Comparison of ENCODE assay signal across 1 cellular context in the genomic region with DNA sequence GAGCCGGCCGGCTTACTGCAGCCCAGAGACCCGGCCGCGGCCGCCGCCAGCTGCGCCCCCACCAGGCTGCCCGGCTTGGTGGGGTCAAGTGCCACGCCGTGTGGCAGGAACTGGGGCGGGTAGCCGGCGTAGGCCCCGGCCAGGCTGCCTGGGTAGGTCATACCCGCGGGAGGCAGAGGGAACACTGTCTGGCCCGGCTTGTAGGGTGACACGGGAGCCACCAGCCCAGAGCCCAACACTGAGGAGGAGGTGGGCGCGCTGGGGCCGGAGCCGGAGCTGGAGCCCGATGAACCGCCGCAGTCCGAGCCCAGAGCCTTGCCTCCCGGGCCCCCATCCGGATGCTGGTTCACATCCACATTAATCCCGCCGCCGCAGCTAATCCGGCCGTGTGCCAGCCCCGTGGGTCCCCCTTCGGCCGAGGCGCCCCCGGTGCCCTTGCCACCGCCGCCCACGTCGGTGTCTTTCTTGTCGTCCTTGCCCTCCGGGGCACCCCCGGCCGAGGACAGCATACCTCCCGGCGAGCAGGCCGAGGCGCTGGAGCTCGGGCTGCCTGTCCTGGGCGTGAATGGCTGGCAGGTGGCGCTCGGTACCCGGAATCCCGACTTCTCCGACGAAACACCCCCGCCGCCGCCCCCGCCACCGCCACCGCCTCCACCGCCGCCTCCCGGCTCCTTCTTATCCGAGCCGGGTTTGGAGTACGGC.
TF ChIP-seq lines count a peak whose summit lies in the region.

No MANE protein-coding gene starts in this region.

TF ChIP-seq in K562, 482 proteins besides CTCF, POLR2A, EP300 and RAD21 (continued from another document):
- TF ChIP-seq, protein P1, sequence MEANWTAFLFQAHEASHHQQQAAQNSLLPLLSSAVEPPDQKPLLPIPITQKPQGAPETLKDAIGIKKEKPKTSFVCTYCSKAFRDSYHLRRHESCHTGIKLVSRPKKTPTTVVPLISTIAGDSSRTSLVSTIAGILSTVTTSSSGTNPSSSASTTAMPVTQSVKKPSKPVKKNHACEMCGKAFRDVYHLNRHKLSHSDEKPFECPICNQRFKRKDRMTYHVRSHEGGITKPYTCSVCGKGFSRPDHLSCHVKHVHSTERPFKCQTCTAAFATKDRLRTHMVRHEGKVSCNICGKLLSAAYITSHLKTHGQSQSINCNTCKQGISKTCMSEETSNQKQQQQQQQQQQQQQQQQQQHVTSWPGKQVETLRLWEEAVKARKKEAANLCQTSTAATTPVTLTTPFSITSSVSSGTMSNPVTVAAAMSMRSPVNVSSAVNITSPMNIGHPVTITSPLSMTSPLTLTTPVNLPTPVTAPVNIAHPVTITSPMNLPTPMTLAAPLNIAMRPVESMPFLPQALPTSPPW (CRISPR knock-in tag; IDR thresholded peaks at IDR 0.05): peak; percentile 62
- TF ChIP-seq ZNF436 (CRISPR knock-in tag; IDR thresholded peaks at IDR 0.05) (no peak), SMC3 (conservative IDR thresholded peaks at IDR 0.05; ENCODE audit: insufficient read depth, low read depth, low read length) (peak; percentile 45)
